24 cellular contexts compared by ENCODE assay signal in genomic region chr12:107547421-107547820, GRCh38.
DNase-seq lines count a peak whose midpoint lies in the region; ATAC-seq, FAIRE-seq and TF ChIP-seq lines count a peak whose summit lies in the region.
"Had no signal": no experiment of that assay in that cellular context is flagged by ENCODE, and none has a peak within 500 bp of the region (broad histone marks: within the 10 kb centered on the region; RNA-seq: fewer than 3 reads in every experiment).

No MANE protein-coding gene starts in this region.

- no peaks in the 10 kb centered on the region for H3K79me1 ChIP-seq in IMR-90 (ENCODE audit: low read depth in 1 of 2, low read length in 2 of 2)

- no peak overlapping the region for H3K4ac ChIP-seq in IMR-90 (ENCODE audit: low read depth, low read length)

- H2AFZ ChIP-seq in HepG2 (ENCODE audit: low read length) (no peak overlapping the region), IMR-90 (replicated peaks; ENCODE audit: low read length, poor library complexity) (no peak overlapping the region)
- H2AFZ ChIP-seq: GM23338 had no signal

- no TSS peak for BruUV-seq in HepG2 (replicated peaks; lab: Mats Ljungman, UMichigan)
- BruUV-seq in IMR-90 (replicated peaks; lab: Mats Ljungman, UMichigan), result no TSS peak

- H3K9ac ChIP-seq in HepG2 (ENCODE audit: insufficient read depth, low read depth, low read length) (no peak overlapping the region), IMR-90 (ENCODE audit: low read depth, low read length) (no peak overlapping the region)

- H3K27ac ChIP-seq in HepG2 (ENCODE audit: extremely low read length, insufficient read depth, low read length) (no peak overlapping the region), right lobe of liver (no peak overlapping the region), IMR-90 (ENCODE audit: insufficient read depth, low read length) (no peak overlapping the region), esophagus muscularis mucosa (replicated peaks in 1 of 4) (no peak overlapping the region)
- H3K27ac ChIP-seq: 22Rv1, C4-2B had no signal

- no peak overlapping the region for H2BK15ac ChIP-seq in IMR-90 (ENCODE audit: low read depth, low read length)

- H2AK9ac ChIP-seq in IMR-90 (replicated peaks; ENCODE audit: low read depth, low read length, poor library complexity), result no peak overlapping the region

- no peak for ATAC-seq in HepG2
- ATAC-seq in right lobe of liver, result no peak
- no peak for ATAC-seq in IMR-90 (ENCODE audit: low read depth)
- ATAC-seq in stimulated activated naive CD8-positive, alpha-beta T cell treated with anti-CD3 and anti-CD28 coated beads, Interleukin-15, Interleukin-2, amounts not matched to agents 100 U/mL and 50 U/mL, for 24 hours, result no peak
- ATAC-seq in HG02642 (IDR thresholded peaks at IDR 0.05; ENCODE audit: poor library complexity, unreplicated experiment), result no peak
- no peak for ATAC-seq in GM21528 (IDR thresholded peaks at IDR 0.05; ENCODE audit: low FRiP score, unreplicated experiment)
- ATAC-seq: CD8-positive, alpha-beta T cell; GM23338 had no signal

- H3K4me2 ChIP-seq in HepG2 (ENCODE audit: low read depth, low read length) (no peak overlapping the region), IMR-90 (ENCODE audit: low read depth, low read length) (no peak overlapping the region)
- H3K4me2 ChIP-seq: GM23338 had no signal

- H3K36me3 ChIP-seq in HepG2 (replicated peaks in 1 of 2; ENCODE audit: control insufficient read depth in 1 of 2, insufficient read depth in 2 of 2, low read length in 2 of 2), result no peaks in the 10 kb centered on the region; a peak in 1 of 5 replicates
- no peaks in the 10 kb centered on the region for H3K36me3 ChIP-seq in right lobe of liver
- no peaks in the 10 kb centered on the region for H3K36me3 ChIP-seq in IMR-90 (ENCODE audit: control insufficient read depth, insufficient read depth, low read length)
- H3K36me3 ChIP-seq in esophagus muscularis mucosa, result no peaks in the 10 kb centered on the region
- H3K36me3 ChIP-seq: HAP-1 had no signal

- TF ChIP-seq EP300 in HepG2 (IDR thresholded peaks at IDR 0.05; ENCODE audit: low read depth in 2 of 2, low read length in 2 of 2) (no peak), HepG2 (CRISPR knock-in tag; IDR thresholded peaks at IDR 0.05; ENCODE audit: borderline replicate concordance) (no peak), esophagus muscularis mucosa (IDR thresholded peaks at IDR 0.05) (no peak)

- DNase-seq in HepG2 (ENCODE audit: low spot score), result no peak
- no peak for DNase-seq in right lobe of liver
- no peak for DNase-seq in IMR-90
- DNase-seq in esophagus muscularis mucosa (ENCODE audit: extremely low spot score), result peak; percentile 5
- DNase-seq in stimulated activated naive CD8-positive, alpha-beta T cell treated with anti-CD3 and anti-CD28 coated beads, Interleukin-15, Interleukin-2, amounts not matched to agents 100 U/mL and 50 U/mL, for 24 hours, result no peak
- no peak for DNase-seq in SKM-1 treated with dmso at 0.1 percent for 144 hours (lab: John Stamatoyannopoulos, UW; ENCODE audit: unreplicated experiment)
- DNase-seq: ACHN; AML-193; Caco-2; CD4-positive, CD25-positive, alpha-beta regulatory T cell; CD8-positive, alpha-beta T cell; DMS153; DND-41; HFFc6 had no signal

- H4K8ac ChIP-seq in IMR-90 (ENCODE audit: low read depth in 2 of 2, low read length in 2 of 2), result no peak overlapping the region

- H3K4me3 ChIP-seq in HepG2 (replicated peaks in 1 of 3; ENCODE audit: insufficient read depth in 1 of 3, low read depth in 2 of 3, low read length in 3 of 3), result no peak overlapping the region
- no peak overlapping the region for H3K4me3 ChIP-seq in right lobe of liver
- H3K4me3 ChIP-seq in IMR-90 (ENCODE audit: insufficient read depth, low read depth, low read length), result no peak overlapping the region
- no peak overlapping the region for H3K4me3 ChIP-seq in esophagus muscularis mucosa
- H3K4me3 ChIP-seq: GM23338, HAP-1 had no signal

- in situ Hi-C loops in HepG2 (cut with HindIII; ENCODE audit: extremely low pct_ligation_motif_present, low pct_unique_long_range_greater_than_20kb) (no loop called here), IMR-90 (cut with MboI; ENCODE audit: low sequenced_read_pairs) (no loop called here)

- intact Hi-C loops in HepG2 (cut with micrococcal nuclease; ENCODE audit: unreplicated experiment), result no loop called here
- intact Hi-C loops in right lobe of liver (cut with DNase I), result no loop called here
- intact Hi-C loops in IMR-90 (cut with micrococcal nuclease), result no loop called here
- intact Hi-C loops in esophagus muscularis mucosa (cut with DNase I), result no loop called here

- H2AK5ac ChIP-seq in IMR-90 (ENCODE audit: low read depth, low read length), result no peak overlapping the region

- H3K4me1 ChIP-seq in HepG2 (ENCODE audit: insufficient read depth, low read length) (peaks cover 8% of the 10 kb centered on the region; the same call in 1 of the 2 replicates), right lobe of liver (no peaks in the 10 kb centered on the region), IMR-90 (ENCODE audit: control insufficient read depth, insufficient read depth, low read length) (no peaks in the 10 kb centered on the region), esophagus muscularis mucosa (peaks cover 0 to 3% (median 0%) of the 10 kb centered on the region in 4 donors)
- H3K4me1 ChIP-seq: Caco-2, HAP-1 had no signal

- no peaks in the 10 kb centered on the region for H3K9me1 ChIP-seq in IMR-90 (ENCODE audit: insufficient read depth, low read length)

- WGBS in HepG2 (ENCODE audit: low lambda C conversion rate), result 72% methylated on average over 3 of the region's 3 CpGs
- WGBS in right lobe of liver (ENCODE audit: insufficient coverage, low coverage, low lambda C conversion rate, missing lambda C conversion rate), result 81% methylated on average over 3 of the region's 3 CpGs
- no CpG with 5 or more reads among the region's 3 CpGs for WGBS in IMR-90 (ENCODE audit: extremely low coverage in 2 of 2, insufficient read length in 1 of 2), 2 experiments
- 76% methylated on average over 3 of the region's 3 CpGs for WGBS in esophagus muscularis mucosa

- H3K9me3 ChIP-seq in HepG2 (ENCODE audit: low read length) (no peaks in the 10 kb centered on the region), right lobe of liver (no peaks in the 10 kb centered on the region), IMR-90 (ENCODE audit: control insufficient read depth, insufficient read depth, low read length) (no peaks in the 10 kb centered on the region), esophagus muscularis mucosa (peaks cover 0 to 11% (median 4%) of the 10 kb centered on the region in 4 donors)
- H3K9me3 ChIP-seq: Caco-2, HAP-1 had no signal

- H3K18ac ChIP-seq in IMR-90 (ENCODE audit: low read depth, low read length), result no peak overlapping the region

- dilution Hi-C loops in IMR-90 (cut with HindIII; ENCODE audit: low sequenced_read_pairs, unreplicated experiment), result no loop called here

- CTCF ChIA-PET in HepG2 (lab: Yijun Ruan, JAX; ENCODE audit: low intra/inter-chr PET ratio, low total read pairs), result no interaction called here
- CTCF ChIA-PET in IMR-90 (lab: Yijun Ruan, JAX), result interaction anchor here (0.5 to 1.0 kb wide), 3 partner anchors 31 to 39 kb away, joined by 3 read pairs; no protein-coding TSS in a partner anchor

- no peak for TF ChIP-seq CTCF in HepG2 (CRISPR knock-in tag; IDR thresholded peaks at IDR 0.05)
- no peak for TF ChIP-seq CTCF in right lobe of liver (IDR thresholded peaks at IDR 0.05)
- no peak for TF ChIP-seq CTCF in IMR-90 (conservative IDR thresholded peaks at IDR 0.05; ENCODE audit: low read depth, low read length)
- TF ChIP-seq CTCF in esophagus muscularis mucosa (IDR thresholded peaks at IDR 0.05), result no peak

- H3K14ac ChIP-seq in IMR-90 (replicated peaks; ENCODE audit: low read depth, low read length), result no peak overlapping the region

- H4K5ac ChIP-seq in IMR-90 (ENCODE audit: low read depth, low read length), result no peak overlapping the region

- no peak for TF ChIP-seq POLR2A in HepG2 (IDR thresholded peaks at IDR 0.05; ENCODE audit: insufficient read depth in 1 of 2, low read depth in 2 of 2, low read length in 2 of 2)
- no peak for TF ChIP-seq POLR2A in right lobe of liver (IDR thresholded peaks at IDR 0.05)
- TF ChIP-seq POLR2A in IMR-90 (IDR thresholded peaks at IDR 0.05; ENCODE audit: low read depth, low read length), result no peak
- TF ChIP-seq POLR2A in esophagus muscularis mucosa (IDR thresholded peaks at IDR 0.05; ENCODE audit: low read depth), result no peak

- no peak overlapping the region for H4K91ac ChIP-seq in IMR-90 (ENCODE audit: insufficient read depth, low read depth, low read length)

- POLR2A ChIA-PET in HepG2 (lab: Yijun Ruan, JAX), result no interaction called here
- POLR2A ChIA-PET in IMR-90 (lab: Charles Lee; ENCODE audit: unreplicated experiment), result no interaction called here

- H3K56ac ChIP-seq in IMR-90 (ENCODE audit: extremely low read depth, insufficient read depth, low read length), result no peak overlapping the region

- no peak overlapping the region for H3K23ac ChIP-seq in IMR-90 (ENCODE audit: low read depth, low read length)

- H2BK120ac ChIP-seq in IMR-90 (ENCODE audit: low read depth, low read length), result no peak overlapping the region

- no peak overlapping the region for H2BK20ac ChIP-seq in IMR-90 (ENCODE audit: low read depth, low read length)

- no peak overlapping the region for H2BK5ac ChIP-seq in IMR-90 (ENCODE audit: low read depth, low read length, poor library complexity, severe bottlenecking)

- no peak for TF ChIP-seq RAD21 in HepG2 (CRISPR knock-in tag; IDR thresholded peaks at IDR 0.05)
- no peak for TF ChIP-seq RAD21 in IMR-90 (IDR thresholded peaks at IDR 0.05; ENCODE audit: low read length)

- no peaks in the 10 kb centered on the region; a peak in 1 of 5 replicates for H3K27me3 ChIP-seq in HepG2 (ENCODE audit: control insufficient read depth in 1 of 2, insufficient read depth in 2 of 2, low read length in 2 of 2)
- no peaks in the 10 kb centered on the region for H3K27me3 ChIP-seq in right lobe of liver
- H3K27me3 ChIP-seq in IMR-90 (ENCODE audit: control insufficient read depth, insufficient read depth, low read length), result no peaks in the 10 kb centered on the region
- H3K27me3 ChIP-seq in esophagus muscularis mucosa, result no peaks in the 10 kb centered on the region

- no peak for FAIRE-seq in HepG2 (lab: Jason Lieb, UNC)
- FAIRE-seq: A204.1, G401.6, GM12892, GM19239 had no signal

- H4K20me1 ChIP-seq in HepG2 (ENCODE audit: insufficient read depth, low read length) (no peaks in the 10 kb centered on the region), IMR-90 (ENCODE audit: insufficient read depth, low read length) (no peaks in the 10 kb centered on the region)

- H3K79me2 ChIP-seq in HepG2 (ENCODE audit: insufficient read depth, low read length), result no peaks in the 10 kb centered on the region

TF ChIP-seq in HepG2, 621 proteins besides CTCF, POLR2A, EP300 and RAD21:
- no peak for TF ChIP-seq HDAC6 (IDR thresholded peaks at IDR 0.05; ENCODE audit: low read depth, low read length)
- TF ChIP-seq MAFK (conservative IDR thresholded peaks at IDR 0.05 in 1 of 2, IDR thresholded peaks at IDR 0.05 in 1 of 2; ENCODE audit: low read length in 2 of 2), result peak; percentile 72 to 73
- TF ChIP-seq MAFF (IDR thresholded peaks at IDR 0.05; ENCODE audit: low read depth, low read length), result peak; percentile 63; the same call in 1 of the 2 replicates
TF ChIP-seq in HepG2: peak in this region for 2.

TF ChIP-seq in IMR-90, 13 proteins besides CTCF, POLR2A, EP300 and RAD21 (continues in another document):
- TF ChIP-seq MAZ (IDR thresholded peaks at IDR 0.05; ENCODE audit: borderline replicate concordance, low read depth, low read length), result no peak
